In the genomic region with DNA sequence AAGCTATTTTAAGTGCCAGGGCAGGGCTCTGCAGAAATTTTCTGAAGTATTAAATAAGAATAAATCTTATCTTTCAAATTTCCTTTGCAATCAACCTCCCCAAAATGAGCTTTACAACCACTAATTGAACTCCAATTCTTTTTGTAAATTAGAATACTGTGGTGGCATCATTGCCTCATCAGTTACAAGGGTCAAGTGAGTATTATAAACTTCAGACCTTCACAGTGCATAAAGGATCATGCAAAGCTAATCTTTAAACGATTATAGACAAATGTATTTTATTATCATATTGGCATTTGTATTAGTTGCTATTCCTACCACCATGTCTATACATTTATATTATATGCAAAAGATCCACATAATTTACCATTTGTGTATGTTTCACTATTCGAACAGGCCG, we compare ENCODE assay signal across 39 cellular contexts. TPM values are rescaled to one million over a fixed set of nuclear protein-coding genes. Genes with fewer than 3 reads are reported as not detected.
"Had no signal": no experiment of that assay in that cellular context is flagged by ENCODE, and none has a peak within 500 bp of the region (broad histone marks: within the 10 kb centered on the region; RNA-seq: fewer than 3 reads in every experiment).

No MANE protein-coding gene starts in this region.

- H3K4me1 ChIP-seq: breast epithelium had no signal

- H3K4me3 ChIP-seq: adrenal gland, ascending aorta, body of pancreas, breast epithelium, cardiac muscle cell had no signal

- FAIRE-seq: astrocyte, bronchial epithelial cell had no signal

- H3K27ac ChIP-seq: adrenal gland, ascending aorta, body of pancreas, brain microvascular endothelial cell, breast epithelium, cardiac muscle cell had no signal

- H3K9me3 ChIP-seq: adrenal gland, ascending aorta, body of pancreas, breast epithelium had no signal

- H3K27me3 ChIP-seq: adrenal gland, ascending aorta, body of pancreas, brain microvascular endothelial cell, breast epithelium, cardiac muscle cell had no signal

- DNase-seq: activated effector memory CD4-positive, alpha-beta T cell treated with anti-CD3 and anti-CD28 coated beads, Interleukin-2, amount 50 U/mL, for 16 hours; activated effector memory CD4-positive, alpha-beta T cell treated with Interleukin-2 at 50 U/mL for 16 hours; activated gamma-delta T cell; activated gamma-delta T cell treated with Interleukin-2 at 50 U/mL for 16 hours; activated naive CD4-positive, alpha-beta T cell; activated naive CD4-positive, alpha-beta T cell treated with anti-CD3 and anti-CD28 coated beads for 36 hours; activated naive CD4-positive, alpha-beta T cell treated with anti-CD3 and anti-CD28 coated beads, Interleukin-2, amount 10 ng/mL, durations not matched to agents 7 days and 5 days; activated naive CD4-positive, alpha-beta T cell treated with anti-CD3 and anti-CD28 coated beads, Interleukin-2, amount 50 U/mL, for 16 hours; activated naive CD4-positive, alpha-beta T cell treated with Interleukin-2 at 50 U/mL for 16 hours; activated naive CD8-positive, alpha-beta T cell treated with anti-CD3 and anti-CD28 coated beads for 36 hours; activated naive CD8-positive, alpha-beta T cell treated with anti-CD3 and anti-CD28 coated beads, Interleukin-2, amount 10 ng/mL, durations not matched to agents 7 days and 5 days; activated naive CD8-positive, alpha-beta T cell treated with anti-CD3 and anti-CD28 coated beads, Interleukin-2, amount 50 U/mL, for 24 hours; activated T-cell treated with anti-CD3 and anti-CD28 coated beads, Interleukin-2, amount 50 U/mL, for 1 hour; activated T-cell treated with anti-CD3 and anti-CD28 coated beads, Interleukin-2, amount 50 U/mL, for 24 hours; activated T-cell treated with anti-CD3 and anti-CD28 coated beads, Interleukin-2, amount 50 U/mL, for 4 hours; activated T-cell treated with anti-CD3 and anti-CD28 coated beads, Interleukin-2, amount 50 U/mL, for 48 hours; activated T-cell treated with anti-CD3 and anti-CD28 coated beads, Interleukin-2, amount 50 U/mL, for 72 hours; adrenal gland; amniotic stem cell; amygdala; anterior cingulate cortex; aorta; body of pancreas; brain microvascular endothelial cell; caudate nucleus; central memory CD4-positive, alpha-beta T cell; cerebellar nuclear complex had no signal

- ATAC-seq: activated naive CD4-positive, alpha-beta T cell treated with anti-CD3 and anti-CD28 coated beads, Interleukin-2, amount 50 U/mL, for 72 hours; activated naive CD8-positive, alpha-beta T cell treated with anti-CD3 and anti-CD28 coated beads, Interleukin-2, amount 50 U/mL, for 24 hours; activated T-cell treated with anti-CD3 and anti-CD28 coated beads, Interleukin-2, amount 50 U/mL, for 4 hours; activated T-cell treated with anti-CD3 and anti-CD28 coated beads, Interleukin-2, amount 50 U/mL, for 72 hours; activated T-helper 17 cell treated with anti-CD3 and anti-CD28 coated beads, Interleukin-2, amount 50 U/mL, for 72 hours; body of pancreas had no signal

- H3K36me3 ChIP-seq: adrenal gland, breast epithelium, cardiac muscle cell had no signal

RNA-seq across cellular contexts. Expression of gene WDR64, which starts 19.1 kb away (rescaled TPM):
- total RNA-seq: activated naive CD4-positive, alpha-beta T cell treated with anti-CD3 and anti-CD28 coated beads for 36 hours; activated naive CD4-positive, alpha-beta T cell treated with anti-CD3 and anti-CD28 coated beads, Interleukin-2, amount 50 U/mL, for 72 hours; activated T-helper 1 cell treated with anti-CD3 and anti-CD28 coated beads, Interleukin-12 subunit alpha, Interleukin-12 subunit beta, Interleukin-2, Interleukin-4 antibody, amounts not matched to agents 30 ng/mL and 10 ng/mL and 1 ng/mL, durations not matched to agents 14 hours and 24 hours and 36 hours; activated T-helper 17 cell treated with anti-CD3 and anti-CD28 coated beads, Interleukin-2, amount 50 U/mL, for 72 hours; activated T-helper 2 cell treated with anti-CD3 and anti-CD28 coated beads, Interferon-gamma antibody, Interleukin-2, Interleukin-4, amounts not matched to agents 10 μg/mL and 5 μg/mL and 100 μg/mL, durations not matched to agents 14 hours and 24 hours and 36 hours; aorta; ascending aorta; astrocyte; body of pancreas; breast epithelium; bronchial epithelial cell; cardiac muscle cell; cardiac septum; cerebellum had no signal
- polyA plus RNA-seq: adipose tissue, aorta, cardiac muscle cell had no signal
